Comparison of ENCODE assay signal across 17 cellular contexts in genomic region chr6:105894556-105894955, GRCh38.
"Had no signal": no experiment of that assay in that cellular context is flagged by ENCODE, and none has a peak within 500 bp of the region (broad histone marks: within the 10 kb centered on the region; RNA-seq: fewer than 3 reads in every experiment).

No MANE protein-coding gene starts in this region.

- H3K9me3 ChIP-seq: ascending aorta, left lung, psoas muscle, right lobe of liver, spleen had no signal

- H3K27me3 Mint-ChIP-seq: stimulated activated memory B cell treated with anti-CD40 and anti-IgM and Interleukin-4, amounts not matched to agents 10 μg/mL and 1 μg/mL and 100 μg/mL, for 72 hours; type B pancreatic cell had no signal

- ATAC-seq: left lung; right lobe of liver; stimulated activated memory B cell treated with anti-CD40 and anti-IgM and Interleukin-4, amounts not matched to agents 10 μg/mL and 1 μg/mL and 100 μg/mL, for 72 hours had no signal

- DNase-seq: activated CD4-positive, alpha-beta T cell treated with anti-CD3 and anti-CD28 coated beads, Interleukin-2, amount 50 U/mL, for 4 hours; activated naive CD8-positive, alpha-beta T cell treated with anti-CD3 and anti-CD28 coated beads, Interleukin-2, amount 10 ng/mL, durations not matched to agents 7 days and 5 days; activated T-cell treated with anti-CD3 and anti-CD28 coated beads, Interleukin-2, amount 50 U/mL, for 48 hours; effector CD4-positive, alpha-beta T cell; glutamatergic neuron; left lung; mesendoderm; psoas muscle; right lobe of liver; spleen; stimulated activated CD4-positive, alpha-beta T cell treated with anti-CD3 and anti-CD28 coated beads, Interleukin-1b, Interleukin-23, amount 100 ng/mL, for 48 hours; substantia nigra had no signal

- H3K4me1 Mint-ChIP-seq: nephron had no signal

- H3K4me1 ChIP-seq: ascending aorta, psoas muscle had no signal

- H3K36me3 ChIP-seq: ascending aorta, cardiac muscle cell, left lung, right lobe of liver, spleen had no signal

- H3K4me3 Mint-ChIP-seq: activated naive CD8-positive, alpha-beta T cell treated with anti-CD3 and anti-CD28 coated beads, Interleukin-2, amount 10 ng/mL, durations not matched to agents 7 days and 5 days; nephron; stimulated activated memory B cell treated with anti-CD40 and anti-IgM and Interleukin-4, amounts not matched to agents 10 μg/mL and 1 μg/mL and 100 μg/mL, for 72 hours; type B pancreatic cell had no signal

- H3K27ac Mint-ChIP-seq: activated naive CD8-positive, alpha-beta T cell treated with anti-CD3 and anti-CD28 coated beads, Interleukin-2, amount 10 ng/mL, durations not matched to agents 7 days and 5 days; nephron; stimulated activated memory B cell treated with anti-CD40 and anti-IgM and Interleukin-4, amounts not matched to agents 10 μg/mL and 1 μg/mL and 100 μg/mL, for 72 hours; type B pancreatic cell had no signal

- H3K9me3 Mint-ChIP-seq: stimulated activated memory B cell treated with anti-CD40 and anti-IgM and Interleukin-4, amounts not matched to agents 10 μg/mL and 1 μg/mL and 100 μg/mL, for 72 hours had no signal

- H3K27ac ChIP-seq: ascending aorta, cardiac muscle cell, left lung, psoas muscle, right lobe of liver, spleen had no signal

- H3K27me3 ChIP-seq: ascending aorta, cardiac muscle cell, left lung, right lobe of liver, spleen had no signal

- H3K4me3 ChIP-seq: ascending aorta, cardiac muscle cell, left lung, psoas muscle, right lobe of liver, spleen had no signal

- H3K36me3 Mint-ChIP-seq: stimulated activated memory B cell treated with anti-CD40 and anti-IgM and Interleukin-4, amounts not matched to agents 10 μg/mL and 1 μg/mL and 100 μg/mL, for 72 hours; type B pancreatic cell had no signal
